ENCODE assay signal across 17 cellular contexts in genomic region chr18:24173997-24174396, GRCh38. TPM values are rescaled to one million over a fixed set of nuclear protein-coding genes. Genes with fewer than 3 reads are reported as not detected.
DNase-seq lines count a peak whose midpoint lies in the region; ATAC-seq and TF ChIP-seq lines count a peak whose summit lies in the region.
"Had no signal": no experiment of that assay in that cellular context is flagged by ENCODE, and none has a peak within 500 bp of the region (broad histone marks: within the 10 kb centered on the region; RNA-seq: fewer than 3 reads in every experiment).

No MANE protein-coding gene starts in this region.

- H3K9me3 Mint-ChIP-seq in activated CD8-positive, alpha-beta memory T cell treated with anti-CD3 and anti-CD28 coated beads, Interleukin-2, amount 10 ng/mL, durations not matched to agents 7 days and 5 days (ENCODE audit: low read depth), result no peaks in the 10 kb centered on the region
- H3K9me3 Mint-ChIP-seq: CD14-positive monocyte had no signal

- H3K4me1 Mint-ChIP-seq in activated CD8-positive, alpha-beta memory T cell treated with anti-CD3 and anti-CD28 coated beads, Interleukin-2, amount 10 ng/mL, durations not matched to agents 7 days and 5 days, result peaks cover 7% of the 10 kb centered on the region

- DNase-seq in activated CD8-positive, alpha-beta memory T cell treated with anti-CD3 and anti-CD28 coated beads, Interleukin-2, amount 10 ng/mL, durations not matched to agents 7 days and 5 days, result no peak
- no peak for DNase-seq in activated CD8-positive, alpha-beta memory T cell treated with anti-CD3 and anti-CD28 coated beads, Interleukin-2, amount 50 U/mL, for 48 hours
- DNase-seq in GM12865 (ENCODE audit: low read depth), result peak; percentile 34
- DNase-seq in M059J (ENCODE audit: low read depth), result peak; percentile 45
- DNase-seq in epithelial cell of esophagus (ENCODE audit: low read depth), result peak; percentile 32
- no peak for DNase-seq in pons (ENCODE audit: low spot score)
- DNase-seq in inferior parietal cortex (ENCODE audit: extremely low spot score), result no peak
- DNase-seq: DMS153, NCI-H1092, NCI-H2081 treated with DMSO at 0.1 percent for 48 hours, NCI-H510A, NCI-H82, Right ventricle myocardium superior had no signal

- H3K4me3 ChIP-seq in GM12865 (ENCODE audit: low read depth, low read length) (no peak overlapping the region), epithelial cell of esophagus (ENCODE audit: low read length) (no peak overlapping the region)
- H3K4me3 ChIP-seq: SK-N-MC had no signal

- CTCF ChIA-PET in activated CD8-positive, alpha-beta memory T cell treated with anti-CD3 and anti-CD28 coated beads, Interleukin-2, amount 10 ng/mL, durations not matched to agents 7 days and 5 days (lab: Charles Lee), result no interaction called here

- H3K27ac Mint-ChIP-seq in activated CD8-positive, alpha-beta memory T cell treated with anti-CD3 and anti-CD28 coated beads, Interleukin-2, amount 10 ng/mL, durations not matched to agents 7 days and 5 days, result no peak overlapping the region

- peaks cover 2% of the 10 kb centered on the region for H3K36me3 Mint-ChIP-seq in activated CD8-positive, alpha-beta memory T cell treated with anti-CD3 and anti-CD28 coated beads, Interleukin-2, amount 10 ng/mL, durations not matched to agents 7 days and 5 days

- no peak for TF ChIP-seq CTCF in GM12865 (IDR thresholded peaks at IDR 0.05; ENCODE audit: insufficient read depth, low read depth, low read length, missing control alignments)
- TF ChIP-seq CTCF in epithelial cell of esophagus (IDR thresholded peaks at IDR 0.05; ENCODE audit: insufficient read depth, low read depth, low read length, missing control alignments), result no peak

- peaks cover 26% of the 10 kb centered on the region for H3K27me3 Mint-ChIP-seq in activated CD8-positive, alpha-beta memory T cell treated with anti-CD3 and anti-CD28 coated beads, Interleukin-2, amount 10 ng/mL, durations not matched to agents 7 days and 5 days

- ATAC-seq in activated CD8-positive, alpha-beta memory T cell treated with anti-CD3 and anti-CD28 coated beads, Interleukin-2, amount 10 ng/mL, durations not matched to agents 7 days and 5 days, result peak; percentile 51
- ATAC-seq in GM18520 (IDR thresholded peaks at IDR 0.05; ENCODE audit: unreplicated experiment), result no peak
- ATAC-seq: HCT116 had no signal

- no peak overlapping the region for H3K4me3 Mint-ChIP-seq in activated CD8-positive, alpha-beta memory T cell treated with anti-CD3 and anti-CD28 coated beads, Interleukin-2, amount 10 ng/mL, durations not matched to agents 7 days and 5 days
- H3K4me3 Mint-ChIP-seq: CD14-positive monocyte had no signal

RNA-seq across cellular contexts. Expression of gene CABYR, which starts 35.1 kb away (rescaled TPM):
- 1 to 10 TPM in 1 of 2 experiments, under 1 TPM in 1; 0.76 to 1.2 TPM for total RNA-seq in activated CD8-positive, alpha-beta memory T cell treated with anti-CD3 and anti-CD28 coated beads, Interleukin-2, amount 10 ng/mL, durations not matched to agents 7 days and 5 days
- 9.4 and 12.0 TPM in 2 replicates for total RNA-seq in M059J (2014; rRNA removed; shearing (Covaris generic))
- total RNA-seq: Right ventricle myocardium superior had no signal

Comparison
In these comparisons a context has a peak if more than half of its experiments do, and no peak if none do; other contexts are left out.
1. DNase-seq: peak in GM12865 (single experiment), M059J (single experiment) and epithelial cell of esophagus (single experiment); none in activated CD8-positive, alpha-beta memory T cell treated with anti-CD3 and anti-CD28 coated beads, Interleukin-2, amount 10 ng/mL, durations not matched to agents 7 days and 5 days (single experiment), activated CD8-positive, alpha-beta memory T cell treated with anti-CD3 and anti-CD28 coated beads, Interleukin-2, amount 50 U/mL, for 48 hours (single experiment), pons (single experiment) and inferior parietal cortex (single experiment).